ENCODE assay signal across 17 cellular contexts in the genomic region with DNA sequence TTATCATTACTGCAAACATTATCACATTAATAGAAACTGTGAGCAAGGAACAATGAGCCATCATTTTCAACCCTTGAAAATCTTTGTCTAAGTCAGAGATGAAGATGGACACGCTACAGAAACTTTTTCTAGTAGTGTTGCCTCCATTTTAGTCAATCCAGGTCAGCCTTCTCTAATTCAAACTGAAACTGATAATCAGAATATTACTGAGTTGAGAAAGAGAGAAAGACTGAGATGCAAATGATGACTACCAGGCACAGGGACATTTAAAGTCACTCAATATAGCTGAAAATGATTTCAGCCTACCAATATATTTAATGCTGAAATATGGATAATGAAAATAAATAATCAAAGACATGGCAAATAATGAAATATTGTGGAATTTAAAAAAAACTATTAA.
DNase-seq lines count a peak whose midpoint lies in the region; ATAC-seq lines count a peak whose summit lies in the region.
"Had no signal": no experiment of that assay in that cellular context is flagged by ENCODE, and none has a peak within 500 bp of the region (broad histone marks: within the 10 kb centered on the region; RNA-seq: fewer than 3 reads in every experiment).

No MANE protein-coding gene starts in this region.

- ATAC-seq in GM19043 (IDR thresholded peaks at IDR 0.05; ENCODE audit: low read depth, unreplicated experiment) = peak; percentile 50
- peak; percentile 84 for ATAC-seq in HG02571 (IDR thresholded peaks at IDR 0.05; ENCODE audit: unreplicated experiment)
- ATAC-seq in HG03135 (IDR thresholded peaks at IDR 0.05; ENCODE audit: unreplicated experiment) = peak; percentile 83
- ATAC-seq: GM23338, PC-3, right lobe of liver had no signal

- DNase-seq in HUDEP-2 (lab: John Stamatoyannopoulos, UW; ENCODE audit: unreplicated experiment in 76 of 76) (no peak), middle frontal gyrus (ENCODE audit: extremely low spot score, low spot score) (no peak), NAMALWA (ENCODE audit: low spot score) (no peak)
- no peak for DNase-seq in NK-92 treated with Interleukin-12 subunit alpha and Interleukin-12 subunit beta, amount 100 ng/mL, for 24 hours (lab: John Stamatoyannopoulos, UW)
- DNase-seq: activated CD4-positive, alpha-beta T cell treated with anti-CD3 and anti-CD28 coated beads, Interleukin-2, amount 50 U/mL, for 48 hours; anterior cingulate cortex; midbrain; NCI-H1436 treated with DMSO at 0.1 percent for 48 hours; NCI-H524; PC-3; right lobe of liver; SK-N-SH; thyroid gland had no signal
